15 cellular contexts compared by ENCODE assay signal in genomic region chr2:65395621-65396347, GRCh38. TPM values are rescaled to one million over a fixed set of nuclear protein-coding genes. Genes with fewer than 3 reads are reported as not detected.
DNase-seq lines count a peak whose midpoint lies in the region; ATAC-seq and TF ChIP-seq lines count a peak whose summit lies in the region.
"Had no signal": no experiment of that assay in that cellular context is flagged by ENCODE, and none has a peak within 500 bp of the region (broad histone marks: within the 10 kb centered on the region; RNA-seq: fewer than 3 reads in every experiment).

No MANE protein-coding gene starts in this region.

- H2AFZ ChIP-seq in mesenchymal stem cell (ENCODE audit: low read depth, low read length) (no peak overlapping the region), GM23338 (no peak overlapping the region)
- H2AFZ ChIP-seq: neural progenitor cell had no signal

- intact Hi-C loops in right cardiac atrium (cut with DNase I), result no loop called here
- intact Hi-C loops in Right ventricle myocardium superior (cut with DNase I), result no loop called here

- no peak overlapping the region for H2BK5ac ChIP-seq in mesenchymal stem cell (ENCODE audit: low read depth, low read length, poor library complexity, severe bottlenecking)

- peak overlapping the region; percentile 84 for H3K9ac ChIP-seq in mesenchymal stem cell (ENCODE audit: low read length)
- H3K9ac ChIP-seq: neural progenitor cell had no signal

- ATAC-seq in right cardiac atrium, result no peak
- ATAC-seq in Right ventricle myocardium superior (ENCODE audit: poor library complexity), result no peak
- no peak for ATAC-seq in GM23338
- ATAC-seq in HG02571 (IDR thresholded peaks at IDR 0.05; ENCODE audit: unreplicated experiment), result no peak

- H2BK120ac ChIP-seq in mesenchymal stem cell (ENCODE audit: low read depth, low read length), result no peak overlapping the region

- H3K9me3 Mint-ChIP-seq in GM23338, result no peaks in the 10 kb centered on the region
- H3K9me3 Mint-ChIP-seq: activated naive CD4-positive, alpha-beta T cell treated with anti-CD3 and anti-CD28 coated beads for 36 hours; IgD-negative memory B cell had no signal

- peaks cover 18% of the 10 kb centered on the region for H3K79me1 ChIP-seq in mesenchymal stem cell (replicated peaks; ENCODE audit: low read length, poor library complexity, severe bottlenecking)

- H3K14ac ChIP-seq in mesenchymal stem cell (ENCODE audit: low read length in 2 of 2), result no peak overlapping the region

- no peaks in the 10 kb centered on the region for H3K27me3 ChIP-seq in right cardiac atrium (ENCODE audit: control insufficient read depth, insufficient read depth)
- H3K27me3 ChIP-seq in mesenchymal stem cell (ENCODE audit: control insufficient read depth in 1 of 2, insufficient read depth in 1 of 2, low read length in 2 of 2), result no peaks in the 10 kb centered on the region
- H3K27me3 ChIP-seq in GM23338 (ENCODE audit: insufficient read depth), result no peaks in the 10 kb centered on the region
- H3K27me3 ChIP-seq: neural progenitor cell, SJSA1 had no signal

- TF ChIP-seq CTCF in VCaP (conservative IDR thresholded peaks at IDR 0.05), result no peak
- TF ChIP-seq CTCF in GM23338 (conservative IDR thresholded peaks at IDR 0.05; ENCODE audit: low read depth in 2 of 2), result no peak

- H3K9me2 ChIP-seq in GM23338 (ENCODE audit: insufficient read depth), result no peaks in the 10 kb centered on the region

- 94% methylated on average over 5 of the region's 5 CpGs for WGBS in right cardiac atrium
- WGBS in mesenchymal stem cell, result 100% methylated on average over 4 of the region's 5 CpGs

- H2AK5ac ChIP-seq in mesenchymal stem cell (ENCODE audit: low read length, severe bottlenecking), result peak overlapping the region; percentile 69

- H3K27ac ChIP-seq in right cardiac atrium (ENCODE audit: low read length) (peak overlapping the region; percentile 38), VCaP (peak overlapping the region; percentile 55), mesenchymal stem cell (ENCODE audit: low read length, poor library complexity, severe bottlenecking) (no peak overlapping the region), GM23338 (ENCODE audit: low read depth) (no peak overlapping the region)
- H3K27ac ChIP-seq: neural progenitor cell, SJSA1 had no signal

- peaks cover 37% of the 10 kb centered on the region for H3K4me1 Mint-ChIP-seq in GM23338

- peak overlapping the region; percentile 37 for H4K8ac ChIP-seq in mesenchymal stem cell (ENCODE audit: low read length)

- DNase-seq in right cardiac atrium, result no peak
- no peak for DNase-seq in Right ventricle myocardium superior
- no peak for DNase-seq in mesenchymal stem cell
- DNase-seq in stimulated activated naive CD4-positive, alpha-beta T cell (lab: John Stamatoyannopoulos, UW), result no peak
- DNase-seq in DMS 273 (lab: John Stamatoyannopoulos, UW; ENCODE audit: unreplicated experiment), result no peak
- no peak for DNase-seq in GM23338 (ENCODE audit: low spot score)
- DNase-seq: activated naive CD4-positive, alpha-beta T cell treated with anti-CD3 and anti-CD28 coated beads for 36 hours; hippocampal formation; NCI-H524 treated with DMSO at 0.1 percent for 48 hours; substantia nigra had no signal

- H3F3A ChIP-seq in GM23338 (replicated peaks; ENCODE audit: low read depth), result no peaks in the 10 kb centered on the region

- peaks cover 0 to 6% of the 10 kb centered on the region in 2 experiments for H3K36me3 ChIP-seq in mesenchymal stem cell (ENCODE audit: control insufficient read depth in 1 of 2, insufficient read depth in 2 of 2, low read depth in 1 of 2, low read length in 2 of 2)
- no peaks in the 10 kb centered on the region for H3K36me3 ChIP-seq in GM23338 (ENCODE audit: insufficient read depth)
- H3K36me3 ChIP-seq: neural progenitor cell had no signal

- no peak overlapping the region for H4K91ac ChIP-seq in mesenchymal stem cell (ENCODE audit: low read length)

- H2BK15ac ChIP-seq in mesenchymal stem cell (ENCODE audit: low read depth, poor library complexity, severe bottlenecking), result no peak overlapping the region

- peaks cover 2% of the 10 kb centered on the region for H3K27me3 Mint-ChIP-seq in GM23338 (ENCODE audit: insufficient read depth, low read depth, poor library complexity)

- no peak overlapping the region for H3K4ac ChIP-seq in mesenchymal stem cell (ENCODE audit: low read depth in 1 of 2, low read length in 2 of 2)

- no peak overlapping the region for H3K4me3 Mint-ChIP-seq in GM23338
- H3K4me3 Mint-ChIP-seq: activated naive CD4-positive, alpha-beta T cell treated with anti-CD3 and anti-CD28 coated beads for 36 hours; IgD-negative memory B cell; neural progenitor cell had no signal

- H3K4me1 ChIP-seq in right cardiac atrium (ENCODE audit: control insufficient read depth, insufficient read depth, low read length), result peaks cover 12% of the 10 kb centered on the region
- peaks cover 13% of the 10 kb centered on the region for H3K4me1 ChIP-seq in mesenchymal stem cell (ENCODE audit: control insufficient read depth, insufficient read depth, low read depth, low read length)
- peaks cover 16% of the 10 kb centered on the region for H3K4me1 ChIP-seq in GM23338 (ENCODE audit: insufficient read depth)

- H3K27ac Mint-ChIP-seq in GM23338, result no peak overlapping the region
- H3K27ac Mint-ChIP-seq: activated naive CD4-positive, alpha-beta T cell treated with anti-CD3 and anti-CD28 coated beads for 36 hours; neural progenitor cell had no signal

- H3K4me3 ChIP-seq in right cardiac atrium (ENCODE audit: low read length) (no peak overlapping the region), mesenchymal stem cell (ENCODE audit: insufficient read depth in 1 of 2, low read depth in 1 of 2, low read length in 2 of 2) (peak overlapping the region in 1 of 2 experiments; percentile 38), GM23338 (no peak overlapping the region)
- H3K4me3 ChIP-seq: neural progenitor cell, SJSA1 had no signal

- no peak overlapping the region for H3K23ac ChIP-seq in mesenchymal stem cell (ENCODE audit: low read length in 2 of 2)

- H3K9me3 ChIP-seq in right cardiac atrium (ENCODE audit: control insufficient read depth, low read length) (no peaks in the 10 kb centered on the region), mesenchymal stem cell (ENCODE audit: control insufficient read depth, low read length) (no peaks in the 10 kb centered on the region)
- H3K9me3 ChIP-seq: SJSA1 had no signal

- peaks cover 41% of the 10 kb centered on the region for H4K20me1 ChIP-seq in GM23338 (replicated peaks; ENCODE audit: insufficient read depth)

- peaks cover 52% of the 10 kb centered on the region for H3K79me2 ChIP-seq in GM23338 (replicated peaks; ENCODE audit: insufficient read depth)

- H2BK12ac ChIP-seq in mesenchymal stem cell (ENCODE audit: low read length in 2 of 2), result no peak overlapping the region

- no peak overlapping the region for H3K18ac ChIP-seq in mesenchymal stem cell (ENCODE audit: low read depth in 1 of 2, low read length in 2 of 2)

- H3K36me3 Mint-ChIP-seq in GM23338 (ENCODE audit: low read depth), result no peaks in the 10 kb centered on the region
- H3K36me3 Mint-ChIP-seq: IgD-negative memory B cell had no signal

- H3K4me2 ChIP-seq in mesenchymal stem cell (ENCODE audit: low read length, poor library complexity, severe bottlenecking) (peak overlapping the region; percentile 17), GM23338 (no peak overlapping the region)
- H3K4me2 ChIP-seq: neural progenitor cell had no signal

TF ChIP-seq in GM23338, 12 proteins besides CTCF, POLR2A, EP300 and RAD21:
- no peak for TF ChIP-seq POLR2AphosphoS5 (IDR thresholded peaks at IDR 0.05; ENCODE audit: low read depth)

RNA-seq across cellular contexts. Expression of gene SPRED2, which starts 36.6 kb away (rescaled TPM):
- total RNA-seq in right cardiac atrium (10 to 100 TPM; 14.3 to 17.9 (median 16.4) TPM), Right ventricle myocardium superior (14.9 TPM)
- polyA plus RNA-seq in right cardiac atrium (9.2 TPM), GM23338 (2016; fragmentation: Nextera tagmentation; extraction: Ambion mirVana) (7.2 and 8.7 TPM in 2 replicates)
- 47.3 TPM for polyA plus RNA-seq in mesenchymal stem cell (2013, experiment 1 of 2)
- polyA plus RNA-seq in mesenchymal stem cell (2013, experiment 2 of 2), result 45.9 TPM
- total RNA-seq in GM23338 (2014; rRNA removed; shearing (Covaris generic)), result 10.4 and 13.0 TPM in 2 replicates

Comparison
In these comparisons a context has a peak if more than half of its experiments do, and no peak if none do; other contexts are left out.
1. H3K27ac ChIP-seq: peak in right cardiac atrium (single experiment) and VCaP (single experiment); none in mesenchymal stem cell (single experiment) and GM23338 (single experiment).